Comparison of ENCODE assay signal across 16 cellular contexts in the genomic region with DNA sequence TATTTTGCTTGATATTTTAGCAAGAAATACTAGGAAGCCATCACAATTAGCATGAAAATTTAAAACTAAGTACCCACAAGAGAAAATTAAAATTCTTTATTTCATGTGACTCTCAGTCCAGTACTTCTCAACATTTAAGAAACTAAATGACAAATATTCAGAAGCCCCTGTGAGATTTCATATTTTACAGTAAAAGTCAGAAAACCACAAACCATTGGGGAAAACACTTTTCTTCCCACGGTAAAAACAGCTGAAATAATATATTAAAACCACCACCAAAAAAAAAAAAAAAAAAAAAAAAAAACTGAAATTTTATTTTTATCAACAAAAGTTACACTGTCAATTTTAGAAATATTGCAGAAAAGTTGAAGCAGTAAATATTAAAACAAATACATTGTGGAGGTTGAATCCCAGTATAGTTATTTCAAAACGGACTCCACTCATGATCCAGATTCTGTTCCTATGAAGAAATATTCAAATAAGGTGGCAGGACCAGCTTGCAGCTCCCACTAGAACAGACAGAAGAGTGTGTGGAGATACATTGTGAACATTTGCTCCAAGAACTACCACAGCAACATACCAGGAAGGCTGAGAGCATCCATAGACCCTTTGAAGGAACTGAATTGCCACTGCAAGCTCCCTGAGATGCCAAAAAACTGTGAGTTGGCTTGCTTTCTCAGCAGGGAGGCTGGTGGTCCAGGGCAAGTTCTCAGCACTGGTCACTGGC.
DNase-seq lines count a peak whose midpoint lies in the region; TF ChIP-seq lines count a peak whose summit lies in the region.
"Had no signal": no experiment of that assay in that cellular context is flagged by ENCODE, and none has a peak within 500 bp of the region (broad histone marks: within the 10 kb centered on the region; RNA-seq: fewer than 3 reads in every experiment).

No MANE protein-coding gene starts in this region.

- DNase-seq in NCI-H526 treated with DMSO at 0.1 percent for 48 hours (lab: John Stamatoyannopoulos, UW): peak; percentile 23
- peak; percentile 2 for DNase-seq in brain microvascular endothelial cell
- peak; percentile 32 for DNase-seq in fibroblast of peridontal ligament (ENCODE audit: extremely low read depth)
- no peak for DNase-seq in effector CD8-positive, alpha-beta T cell (lab: John Stamatoyannopoulos, UW)
- DNase-seq in T-helper 2 cell: no peak
- no peak for DNase-seq in NCI-H2196 (lab: John Stamatoyannopoulos, UW; ENCODE audit: unreplicated experiment)
- DNase-seq: BE2C; CD8-positive, alpha-beta memory T cell; IMR-90; NCI-H1436; NCI-H2081; NCI-H2227 treated with DMSO at 0.1 percent for 48 hours; NCI-H524 treated with DMSO at 0.1 percent for 48 hours; OCI-M1 had no signal

- peaks cover 12% of the 10 kb centered on the region for H3K4me1 ChIP-seq in skeletal muscle satellite cell (ENCODE audit: control insufficient read depth, insufficient read depth, low read length)
- H3K4me1 ChIP-seq: BE2C had no signal

- in situ Hi-C loops in brain microvascular endothelial cell (cut with HindIII; ENCODE audit: low pct_ligation_motif_present, low sequenced_read_pairs): no loop called here

- H3K4me3 ChIP-seq in brain microvascular endothelial cell (ENCODE audit: low read depth, low read length) (no peak overlapping the region), skeletal muscle satellite cell (ENCODE audit: low read length) (no peak overlapping the region)
- H3K4me3 ChIP-seq: HAP-1 had no signal

- peak overlapping the region; percentile 40 for H3K27ac ChIP-seq in brain microvascular endothelial cell

- no peaks in the 10 kb centered on the region for H3K9me3 ChIP-seq in skeletal muscle satellite cell (replicated peaks; ENCODE audit: low read length)
- H3K9me3 ChIP-seq: BE2C had no signal

- no peaks in the 10 kb centered on the region for H3K36me3 ChIP-seq in brain microvascular endothelial cell (replicated peaks)
- no peaks in the 10 kb centered on the region for H3K36me3 ChIP-seq in skeletal muscle satellite cell (ENCODE audit: insufficient read depth, low read length)
- H3K36me3 ChIP-seq: BE2C, HAP-1 had no signal

- no peak overlapping the region for H3K4me2 ChIP-seq in skeletal muscle satellite cell (ENCODE audit: low read length)

- peak overlapping the region; percentile 27 for H3K9ac ChIP-seq in skeletal muscle satellite cell (ENCODE audit: low read depth, low read length)

- TF ChIP-seq CTCF in brain microvascular endothelial cell (IDR thresholded peaks at IDR 0.05; ENCODE audit: low read depth, low read length, missing control alignments): no peak

- H3K27me3 ChIP-seq in brain microvascular endothelial cell (replicated peaks) (no peaks in the 10 kb centered on the region), skeletal muscle satellite cell (ENCODE audit: control insufficient read depth, insufficient read depth, low read length) (no peaks in the 10 kb centered on the region)
- H3K27me3 ChIP-seq: BE2C had no signal

Comparison
In these comparisons a context has a peak if more than half of its experiments do, and no peak if none do; other contexts are left out.
1. DNase-seq: peak in NCI-H526 treated with DMSO at 0.1 percent for 48 hours (single experiment), brain microvascular endothelial cell (single experiment) and fibroblast of peridontal ligament (single experiment); none in effector CD8-positive, alpha-beta T cell (single experiment), T-helper 2 cell (0 of 5) and NCI-H2196 (single experiment).